ENCODE assay signal across 9 cellular contexts in genomic region chr12:49296836-49297694, GRCh38. TPM values are rescaled to one million over a fixed set of nuclear protein-coding genes. Genes with fewer than 3 reads are reported as not detected.
DNase-seq lines count a peak whose midpoint lies in the region; ATAC-seq and TF ChIP-seq lines count a peak whose summit lies in the region.
"Had no signal": no experiment of that assay in that cellular context is flagged by ENCODE, and none has a peak within 500 bp of the region (broad histone marks: within the 10 kb centered on the region; RNA-seq: fewer than 3 reads in every experiment).

No MANE protein-coding gene starts in this region.

- DNase-seq in AG04449 (ENCODE audit: low read depth, low spot score) (no peak), GM23248 (peak; percentile 33), OCI-LY7 (ENCODE audit: low spot score) (no peak), left lobe of liver (ENCODE audit: low spot score) (no peak), type B pancreatic cell (ENCODE audit: extremely low spot score, unreplicated experiment) (no peak)
- DNase-seq in activated naive CD8-positive, alpha-beta T cell treated with anti-CD3 and anti-CD28 coated beads, Interleukin-2, amount 50 U/mL, for 24 hours, result peak; percentile 50
- no peak for DNase-seq in central memory CD4-positive, alpha-beta T cell

- ATAC-seq in activated naive CD8-positive, alpha-beta T cell treated with anti-CD3 and anti-CD28 coated beads, Interleukin-2, amount 50 U/mL, for 24 hours, result no peak
- peak; percentile 21 for ATAC-seq in left lobe of liver
- no peak for ATAC-seq in HG02571 (IDR thresholded peaks at IDR 0.05; ENCODE audit: unreplicated experiment)

- H3K27me3 Mint-ChIP-seq in activated naive CD8-positive, alpha-beta T cell treated with anti-CD3 and anti-CD28 coated beads, Interleukin-2, amount 50 U/mL, for 24 hours, result peaks cover 57% of the 10 kb centered on the region
- peaks cover 80% of the 10 kb centered on the region for H3K27me3 Mint-ChIP-seq in type B pancreatic cell

- intact Hi-C loops in OCI-LY7 (cut with micrococcal nuclease; ENCODE audit: unreplicated experiment), result no loop called here

- no peaks in the 10 kb centered on the region; the same call in 1 of the 2 replicates for H3K4me1 ChIP-seq in GM23248 (ENCODE audit: insufficient read depth)
- peaks cover 8% of the 10 kb centered on the region for H3K4me1 ChIP-seq in OCI-LY7 (ENCODE audit: insufficient read depth, low read length, poor library complexity, severe bottlenecking)

- POLR2A ChIA-PET in AG04449 (lab: Yijun Ruan, JAX) (no interaction called here), OCI-LY7 (lab: Charles Lee) (interaction anchor here (0.6 to 1.2 kb wide), 3 partner anchors 26 to 127 kb away, joined by 3 to 5 read pairs (median 5); partner anchors contain the start of gene TROAP)

- no TSS peak for BruUV-seq in OCI-LY7 (replicated peaks; lab: Mats Ljungman, UMichigan)

- no peaks in the 10 kb centered on the region for H3K79me2 ChIP-seq in GM23248 (ENCODE audit: insufficient read depth)
- no peaks in the 10 kb centered on the region for H3K79me2 ChIP-seq in OCI-LY7 (ENCODE audit: insufficient read depth, low read depth, low read length)

- H2AFZ ChIP-seq in GM23248 (peak overlapping the region; percentile 43; the same call in 1 of the 2 replicates), OCI-LY7 (ENCODE audit: low read length) (no peak overlapping the region)

- H3F3A ChIP-seq in GM23248 (ENCODE audit: insufficient read depth), result no peaks in the 10 kb centered on the region

- H3K27ac Mint-ChIP-seq in activated naive CD8-positive, alpha-beta T cell treated with anti-CD3 and anti-CD28 coated beads, Interleukin-2, amount 50 U/mL, for 24 hours, result no peak overlapping the region
- H3K27ac Mint-ChIP-seq in type B pancreatic cell, result no peak overlapping the region

- H3K9me2 ChIP-seq in GM23248 (ENCODE audit: insufficient read depth), result no peaks in the 10 kb centered on the region
- H3K9me2 ChIP-seq in OCI-LY7 (ENCODE audit: insufficient read depth, low read length), result no peaks in the 10 kb centered on the region

- H3K36me3 ChIP-seq in GM23248 (ENCODE audit: low read depth) (no peaks in the 10 kb centered on the region), OCI-LY7 (ENCODE audit: insufficient read depth, low read length) (no peaks in the 10 kb centered on the region)
- H3K36me3 ChIP-seq: tibial artery had no signal

- H3K27me3 ChIP-seq in GM23248 (replicated peaks; ENCODE audit: insufficient read depth), result peaks cover 43% of the 10 kb centered on the region

- no peak overlapping the region for H3K9ac ChIP-seq in GM23248

- H3K9me3 ChIP-seq in GM23248 (ENCODE audit: low read depth) (no peaks in the 10 kb centered on the region), OCI-LY7 (ENCODE audit: low read length) (no peaks in the 10 kb centered on the region)
- H3K9me3 ChIP-seq: tibial artery had no signal

- peak overlapping the region; percentile 34 for H3K4me3 Mint-ChIP-seq in activated naive CD8-positive, alpha-beta T cell treated with anti-CD3 and anti-CD28 coated beads, Interleukin-2, amount 50 U/mL, for 24 hours
- H3K4me3 Mint-ChIP-seq in type B pancreatic cell, result peak overlapping the region; percentile 71

- CTCF ChIA-PET in AG04449 (lab: Yijun Ruan, JAX), result interaction anchor here (0.6 to 14.8 kb wide), 16 partner anchors 8 to 346 kb away, joined by 3 to 289 read pairs (median 5); partner anchors contain the start of genes C1QL4, DNAJC22 and TROAP
- CTCF ChIA-PET in OCI-LY7 (lab: Charles Lee; ENCODE audit: unreplicated experiment), result interaction anchor here (0.5 kb wide), 1 partner anchor 788 kb away, joined by 3 read pairs; the partner anchor contains the start of gene SMARCD1

- TF ChIP-seq CTCF in AG04449 (IDR thresholded peaks at IDR 0.05; ENCODE audit: insufficient read depth, low read length, missing control alignments), result peak; percentile 8
- TF ChIP-seq CTCF in OCI-LY7 (conservative IDR thresholded peaks at IDR 0.05; ENCODE audit: low read length), result peak; percentile 68
- peak; percentile 34 for TF ChIP-seq CTCF in type B pancreatic cell (conservative IDR thresholded peaks at IDR 0.05)

- H3K4me2 ChIP-seq in GM23248 (ENCODE audit: unreplicated experiment), result no peak overlapping the region
- peak overlapping the region; percentile 57 for H3K4me2 ChIP-seq in OCI-LY7 (ENCODE audit: low read length)

- peaks cover 19% of the 10 kb centered on the region for H3K4me1 Mint-ChIP-seq in activated naive CD8-positive, alpha-beta T cell treated with anti-CD3 and anti-CD28 coated beads, Interleukin-2, amount 50 U/mL, for 24 hours
- no peaks in the 10 kb centered on the region for H3K4me1 Mint-ChIP-seq in type B pancreatic cell (ENCODE audit: unreplicated experiment)

- no peaks in the 10 kb centered on the region for H4K20me1 ChIP-seq in GM23248 (ENCODE audit: insufficient read depth)
- H4K20me1 ChIP-seq in OCI-LY7 (ENCODE audit: insufficient read depth, low read length), result no peaks in the 10 kb centered on the region

- 2 to 4% methylated on average over 61 to 64 of the region's 77 CpGs for WGBS in GM23248 (ENCODE audit: low coverage in 1 of 2, low lambda C conversion rate in 2 of 2, missing lambda C conversion rate in 2 of 2), 2 experiments

- H3K4me3 ChIP-seq in AG04449 (ENCODE audit: low read depth, low read length) (no peak overlapping the region; the same call in 1 of the 2 replicates), GM23248 (0 out of 2 replicates have a peak overlapping the region, but pooled peaks have one; percentile 18), OCI-LY7 (ENCODE audit: low read depth, low read length, poor library complexity, severe bottlenecking) (no peak overlapping the region)

- H3K36me3 Mint-ChIP-seq in activated naive CD8-positive, alpha-beta T cell treated with anti-CD3 and anti-CD28 coated beads, Interleukin-2, amount 50 U/mL, for 24 hours (ENCODE audit: low read depth), result no peaks in the 10 kb centered on the region
- no peaks in the 10 kb centered on the region for H3K36me3 Mint-ChIP-seq in type B pancreatic cell

- in situ Hi-C loops in GM23248 (cut with MboI), result no loop called here

- H3K9me3 Mint-ChIP-seq in activated naive CD8-positive, alpha-beta T cell treated with anti-CD3 and anti-CD28 coated beads, Interleukin-2, amount 50 U/mL, for 24 hours, result no peaks in the 10 kb centered on the region
- no peaks in the 10 kb centered on the region for H3K9me3 Mint-ChIP-seq in type B pancreatic cell

- H3K27ac ChIP-seq in GM23248 (no peak overlapping the region), OCI-LY7 (ENCODE audit: low read depth, low read length, poor library complexity, severe bottlenecking) (no peak overlapping the region)
- H3K27ac ChIP-seq: tibial artery had no signal

RNA-seq across cellular contexts. Expression of gene PRPH, which starts 2.1 kb away (rescaled TPM):
- total RNA-seq in GM23248 (2014; rRNA removed; shearing (Covaris generic)), result not detected in 2 replicates
- polyA plus RNA-seq in GM23248 (2016; fragmentation: Nextera tagmentation; extraction: Ambion mirVana), result not detected in 2 replicates
- total RNA-seq in OCI-LY7 (2014; rRNA removed; shearing (Covaris generic)), result not detected in 2 replicates
- total RNA-seq in OCI-LY7 (2022), result not detected in 2 replicates
- not detected for total RNA-seq in left lobe of liver
- 1.8 and 7.3 TPM in 2 replicates for total RNA-seq in type B pancreatic cell (ENCODE audit: low replicate concordance)

RNA-seq across cellular contexts. Expression of gene TROAP, which starts 26.0 kb away (rescaled TPM):
- total RNA-seq in GM23248 (2014; rRNA removed; shearing (Covaris generic)), result 4.4 and 6.2 TPM in 2 replicates
- polyA plus RNA-seq in GM23248 (2016; fragmentation: Nextera tagmentation; extraction: Ambion mirVana), result 8.8 and 11.7 TPM in 2 replicates
- 116 and 150 TPM in 2 replicates for total RNA-seq in OCI-LY7 (2014; rRNA removed; shearing (Covaris generic))
- total RNA-seq in OCI-LY7 (2022), result 141 and 176 TPM in 2 replicates
- total RNA-seq in left lobe of liver, result 0.48 TPM
- total RNA-seq in type B pancreatic cell (ENCODE audit: low replicate concordance), result 21.7 and 66.3 TPM in 2 replicates

RNA-seq across cellular contexts. Expression of gene TUBA1C, which starts 32.2 kb away (rescaled TPM):
- 401 and 473 TPM in 2 replicates for total RNA-seq in GM23248 (2014; rRNA removed; shearing (Covaris generic))
- 301 and 312 TPM in 2 replicates for polyA plus RNA-seq in GM23248 (2016; fragmentation: Nextera tagmentation; extraction: Ambion mirVana)
- 256 and 291 TPM in 2 replicates for total RNA-seq in OCI-LY7 (2014; rRNA removed; shearing (Covaris generic))
- total RNA-seq in OCI-LY7 (2022), result 254 and 276 TPM in 2 replicates
- total RNA-seq in left lobe of liver, result 54.9 TPM
- total RNA-seq in type B pancreatic cell (ENCODE audit: low replicate concordance), result 187 and 221 TPM in 2 replicates

RNA-seq across cellular contexts. Expression of gene C1QL4, which starts 39.9 kb away (rescaled TPM):
- not detected in 2 replicates for total RNA-seq in GM23248 (2014; rRNA removed; shearing (Covaris generic))
- polyA plus RNA-seq in GM23248 (2016; fragmentation: Nextera tagmentation; extraction: Ambion mirVana), result not detected in 2 replicates
- total RNA-seq in OCI-LY7 (2014; rRNA removed; shearing (Covaris generic)), result 0.19 and 0.21 TPM in 2 replicates
- total RNA-seq in OCI-LY7 (2022), result 0.17 TPM in 1 of 2 replicates, not detected in the other
- not detected for total RNA-seq in left lobe of liver
- total RNA-seq in type B pancreatic cell (ENCODE audit: low replicate concordance), result 0.17 and 1.2 TPM in 2 replicates

RNA-seq across cellular contexts. Expression of gene DNAJC22, which starts 49.6 kb away (rescaled TPM):
- total RNA-seq in GM23248 (2014; rRNA removed; shearing (Covaris generic)), result 1.5 and 2.5 TPM in 2 replicates
- 0.69 and 1.9 TPM in 2 replicates for polyA plus RNA-seq in GM23248 (2016; fragmentation: Nextera tagmentation; extraction: Ambion mirVana)
- total RNA-seq in OCI-LY7 (2014; rRNA removed; shearing (Covaris generic)), result 0.16 TPM in 1 of 2 replicates, not detected in the other
- total RNA-seq in OCI-LY7 (2022), result 0.76 and 1.1 TPM in 2 replicates
- 42.3 TPM for total RNA-seq in left lobe of liver
- total RNA-seq in type B pancreatic cell (ENCODE audit: low replicate concordance), result 3.6 and 5.0 TPM in 2 replicates

Comparison
In these comparisons a context has a peak if more than half of its experiments do, and no peak if none do; other contexts are left out.
1. DNase-seq: peak in GM23248 (single experiment) and activated naive CD8-positive, alpha-beta T cell treated with anti-CD3 and anti-CD28 coated beads, Interleukin-2, amount 50 U/mL, for 24 hours (single experiment); none in AG04449 (single experiment), OCI-LY7 (single experiment), left lobe of liver (single experiment), type B pancreatic cell (single experiment) and central memory CD4-positive, alpha-beta T cell (single experiment).
2. CTCF ChIP-seq: peak in every context shown above with its lines; median percentile 68 in OCI-LY7; 34 in type B pancreatic cell; 8 in AG04449.